Comparison of ENCODE assay signal across 11 cellular contexts in genomic region chr20:37343212-37343993, GRCh38. TPM values are rescaled to one million over a fixed set of nuclear protein-coding genes. Genes with fewer than 3 reads are reported as not detected.
A peak's percentile ranks its signal among the peaks of the same experiment; 100 is the strongest.
DNase-seq lines count a peak whose midpoint lies in the region; TF ChIP-seq lines count a peak whose summit lies in the region.
"Had no signal": no experiment of that assay in that cellular context is flagged by ENCODE, and none has a peak within 500 bp of the region (broad histone marks: within the 10 kb centered on the region; RNA-seq: fewer than 3 reads in every experiment).

No MANE protein-coding gene starts in this region.

- H3K36me3 Mint-ChIP-seq in immature natural killer cell = no peaks in the 10 kb centered on the region
- no peaks in the 10 kb centered on the region for H3K36me3 Mint-ChIP-seq in HFFc6 (ENCODE audit: low read depth)

- intact Hi-C loops in sigmoid colon (cut with DNase I) (no loop called here), dorsolateral prefrontal cortex (cut with DNase I) (no loop called here)

- peaks cover 0 to 40% (median 2%) of the 10 kb centered on the region in 4 donors for H3K4me1 ChIP-seq in Peyer's patch
- H3K4me1 ChIP-seq in sigmoid colon = peaks cover 0 to 30% (median 27%) of the 10 kb centered on the region in 4 donors

- H3K27ac Mint-ChIP-seq in immature natural killer cell (peak overlapping the region in 2 of 6 donors; percentile 15 to 81), HFFc6 (no peak overlapping the region)

- TF ChIP-seq CTCF in Peyer's patch (IDR thresholded peaks at IDR 0.05) = no peak
- no peak for TF ChIP-seq CTCF in sigmoid colon (IDR thresholded peaks at IDR 0.05)
- TF ChIP-seq CTCF in dorsolateral prefrontal cortex (IDR thresholded peaks at IDR 0.05 in 54 of 56, conservative IDR thresholded peaks at IDR 0.05 in 2 of 56; ENCODE audit: low read depth in 1 of 56, partially characterized antibody in 56 of 56) = no peak
- no peak for TF ChIP-seq CTCF in GM13976 (IDR thresholded peaks at IDR 0.05; ENCODE audit: borderline replicate concordance, control extremely low read depth, extremely low read depth, insufficient read depth, missing control alignments)
- no peak for TF ChIP-seq CTCF in HFFc6 (IDR thresholded peaks at IDR 0.05)

- peak overlapping the region in 4 of 5 donors; percentile 27 to 68 (median 35) for H3K4me3 Mint-ChIP-seq in immature natural killer cell
- no peak overlapping the region for H3K4me3 Mint-ChIP-seq in HFFc6

- peak overlapping the region in 1 of 4 donors; percentile 80 for H3K4me3 ChIP-seq in Peyer's patch
- no peak overlapping the region for H3K4me3 ChIP-seq in sigmoid colon
- no peak overlapping the region for H3K4me3 ChIP-seq in dorsolateral prefrontal cortex

- H3K27me3 ChIP-seq in Peyer's patch (no peaks in the 10 kb centered on the region), sigmoid colon (no peaks in the 10 kb centered on the region), dorsolateral prefrontal cortex (peaks cover 0 to 16% (median 0%) of the 10 kb centered on the region in 45 donors)

- no peak for TF ChIP-seq EP300 in sigmoid colon (IDR thresholded peaks at IDR 0.05)

- H3K27ac ChIP-seq in Peyer's patch = peak overlapping the region in 3 of 4 donors; percentile 85 to 95 (median 90)
- H3K27ac ChIP-seq in sigmoid colon = peak overlapping the region in 1 of 4 donors; percentile 99
- no peak overlapping the region for H3K27ac ChIP-seq in dorsolateral prefrontal cortex

- DNase-seq in NCI-H1417 (lab: John Stamatoyannopoulos, UW) (peak in 2 of 3 experiments; percentile 33 to 35), NCI-H1417 treated with DMSO at 0.1 percent for 48 hours (lab: John Stamatoyannopoulos, UW) (no peak), Peyer's patch (peak in 2 of 3 donors; percentile 91 to 92), immature natural killer cell (peak in 2 of 3 donors; percentile 10 to 36), sigmoid colon (peak; percentile 64), dorsolateral prefrontal cortex (no peak), GM13976 (ENCODE audit: low spot score) (no peak), HFFc6 (no peak)
- DNase-seq: activated naive CD4-positive, alpha-beta T cell treated with Interleukin-2 at 50 U/mL for 16 hours; NK-92 treated with Interleukin-12 subunit alpha and Interleukin-12 subunit beta, amount 100 ng/mL, for 24 hours; retina had no signal

- peaks cover under 1 to 2% (median 1%) of the 10 kb centered on the region in 3 donors for H3K27me3 Mint-ChIP-seq in immature natural killer cell (ENCODE audit: low read depth in 3 of 3)
- H3K27me3 Mint-ChIP-seq in HFFc6 (ENCODE audit: insufficient read depth) = no peaks in the 10 kb centered on the region; the same call in 1 of the 2 replicates

- H3K4me1 Mint-ChIP-seq in immature natural killer cell (peaks cover 16 to 39% of the 10 kb centered on the region in 2 donors), HFFc6 (ENCODE audit: low read depth) (peaks cover 20% of the 10 kb centered on the region)

- H3K36me3 ChIP-seq in Peyer's patch (no peaks in the 10 kb centered on the region), sigmoid colon (no peaks in the 10 kb centered on the region)

- in situ Hi-C loops in GM13976 (cut with MboI; ENCODE audit: low sequenced_read_pairs, unreplicated experiment) = no loop called here

- WGBS in sigmoid colon, 2 donors = 24 to 54% methylated on average over 12 of the region's 12 CpGs

- H3K9me3 Mint-ChIP-seq in immature natural killer cell = no peaks in the 10 kb centered on the region
- H3K9me3 Mint-ChIP-seq in HFFc6 = no peaks in the 10 kb centered on the region

- TF ChIP-seq POLR2A in Peyer's patch (IDR thresholded peaks at IDR 0.05) (peak; percentile 53 to 74), sigmoid colon (IDR thresholded peaks at IDR 0.05) (no peak)

- no peaks in the 10 kb centered on the region for H3K9me3 ChIP-seq in Peyer's patch
- no peaks in the 10 kb centered on the region for H3K9me3 ChIP-seq in sigmoid colon

RNA-seq across cellular contexts. Expression of gene SRC, which starts 2.5 kb away (rescaled TPM):
- total RNA-seq in Peyer's patch = 100 to 1,000 TPM in 3 of 4 donors, 10 to 100 TPM in 1; 85.8 to 187 (median 146) TPM
- 1 to 10 TPM in 1 of 3 donors, under 1 TPM in 1, not detected in 1; 0.82 to 4.1 TPM for polyA plus RNA-seq in immature natural killer cell
- total RNA-seq in sigmoid colon = 10 to 100 TPM; 28.1 to 52.3 (median 40.0) TPM
- 10 to 100 TPM; 64.3 to 91.8 (median 79.1) TPM for polyA plus RNA-seq in sigmoid colon
- 10 to 100 TPM; 14.4 to 53.8 (median 34.1) TPM for total RNA-seq in dorsolateral prefrontal cortex
- 10 to 100 TPM; 22.0 to 35.6 (median 24.6) TPM for total RNA-seq in HFFc6 (2021; fragmentation: NEBNext Ultra II Directional; extraction: Animal tissue kit (Norgen Biotek cat#: 25700))

RNA-seq across cellular contexts. Expression of gene MANBAL, which starts 53.9 kb away (rescaled TPM):
- total RNA-seq in Peyer's patch (10 to 100 TPM; 19.8 to 31.4 (median 24.8) TPM), sigmoid colon (10 to 100 TPM; 30.4 to 68.5 (median 58.2) TPM), dorsolateral prefrontal cortex (10 to 100 TPM; 30.3 to 66.2 (median 44.9) TPM)
- polyA plus RNA-seq in immature natural killer cell (10 to 100 TPM in 2 of 3 donors, 1 to 10 TPM in 1; 9.6 to 26.0 (median 23.0) TPM), sigmoid colon (10 to 100 TPM; 34.2 to 57.1 (median 42.0) TPM)
- 10 to 100 TPM; 56.5 to 74.0 (median 67.5) TPM for total RNA-seq in HFFc6 (2021; fragmentation: NEBNext Ultra II Directional; extraction: Animal tissue kit (Norgen Biotek cat#: 25700))

Comparison
In these comparisons a context has a peak if more than half of its experiments do, and no peak if none do; other contexts are left out.
1. DNase-seq: peak in NCI-H1417 (2 of 3), Peyer's patch (2 of 3), immature natural killer cell (2 of 3) and sigmoid colon (single experiment); none in NCI-H1417 treated with DMSO at 0.1 percent for 48 hours (single experiment), dorsolateral prefrontal cortex (0 of 10), GM13976 (single experiment) and HFFc6 (single experiment).
2. H3K27ac ChIP-seq: peak in Peyer's patch (3 of 4); none in dorsolateral prefrontal cortex (0 of 59).
3. POLR2A ChIP-seq: peak in Peyer's patch (2 of 2); none in sigmoid colon (0 of 2).